ENCODE assay signal across 11 cellular contexts in the genomic region with DNA sequence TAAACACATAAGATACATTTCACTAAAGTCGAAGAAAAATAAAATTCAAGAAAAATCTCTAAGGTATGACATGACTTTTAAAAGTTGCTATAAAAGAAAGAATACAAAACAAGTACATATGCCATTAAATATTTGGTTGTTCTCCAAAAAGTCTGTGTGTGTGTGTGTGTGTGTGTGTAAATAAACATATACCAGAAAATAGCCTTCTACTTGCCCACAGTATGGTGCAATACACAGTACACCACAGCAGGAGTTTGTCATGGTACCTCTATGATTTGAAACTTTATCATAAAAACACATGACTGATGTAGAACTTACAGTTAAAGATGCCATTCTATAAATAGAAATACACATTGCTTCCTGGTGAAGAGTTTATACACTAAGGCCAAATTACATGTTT.
"Had no signal": no experiment of that assay in that cellular context is flagged by ENCODE, and none has a peak within 500 bp of the region (broad histone marks: within the 10 kb centered on the region; RNA-seq: fewer than 3 reads in every experiment).

No MANE protein-coding gene starts in this region.

- DNase-seq: activated CD4-positive, alpha-beta T cell treated with anti-CD3 and anti-CD28 coated beads, Interleukin-2, amount 50 U/mL, for 1 hour; activated CD8-positive, alpha-beta memory T cell treated with anti-CD3 and anti-CD28 coated beads for 24 hours; activated naive CD8-positive, alpha-beta T cell treated with anti-CD3 and anti-CD28 coated beads for 36 hours; anterior cingulate cortex; gastrocnemius medialis; heart right ventricle; islet precursor cell; sigmoid colon; stimulated activated CD4-positive, alpha-beta T cell treated with anti-CD3 and anti-CD28 coated beads, Interleukin-2, amount 100 ng/mL, for 24 hours; SW 1271 had no signal

- H3K9me3 ChIP-seq: gastrocnemius medialis, heart right ventricle, sigmoid colon, thoracic aorta had no signal

- H3K4me3 ChIP-seq: gastrocnemius medialis, heart right ventricle, sigmoid colon, thoracic aorta had no signal

- H3K36me3 ChIP-seq: gastrocnemius medialis, heart right ventricle, sigmoid colon, thoracic aorta had no signal

- H3K4me1 ChIP-seq: gastrocnemius medialis, heart right ventricle, sigmoid colon had no signal

- H3K27ac ChIP-seq: gastrocnemius medialis, heart right ventricle, sigmoid colon, thoracic aorta had no signal

- H3K27me3 ChIP-seq: gastrocnemius medialis, heart right ventricle, sigmoid colon had no signal
